ENCODE assay signal across 8 cellular contexts in the genomic region with DNA sequence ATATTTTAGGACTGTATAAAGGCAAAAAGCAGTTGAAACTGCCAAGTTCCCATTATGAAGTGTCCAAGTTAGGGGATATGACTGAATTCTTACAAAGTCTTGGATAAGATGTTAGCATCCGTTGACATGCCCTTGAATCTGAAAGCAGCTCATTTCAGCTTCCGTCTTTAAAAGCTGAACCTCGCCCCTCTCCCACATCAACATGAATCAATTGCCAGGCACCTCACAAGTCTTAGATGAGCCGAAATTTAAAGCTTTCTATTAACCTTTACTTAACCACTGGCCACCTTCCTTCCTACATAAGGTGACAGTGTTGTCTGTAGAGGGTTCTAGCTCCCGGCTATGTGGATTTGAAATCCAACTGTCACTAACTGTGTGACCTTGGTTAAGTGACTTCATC. TPM values are rescaled to one million over a fixed set of nuclear protein-coding genes. Genes with fewer than 3 reads are reported as not detected.
DNase-seq lines count a peak whose midpoint lies in the region; ATAC-seq, FAIRE-seq and TF ChIP-seq lines count a peak whose summit lies in the region.

No MANE protein-coding gene starts in this region.

- FAIRE-seq in HTR-8/SVneo (lab: Jason Lieb, UNC), result no peak

- H3K4me2 ChIP-seq in Loucy (ENCODE audit: low read depth, low read length, poor library complexity, severe bottlenecking) (peak overlapping the region; percentile 94), mammary epithelial cell (ENCODE audit: insufficient read depth, low read depth, low read length) (peak overlapping the region; percentile 81)

- H3K36me3 Mint-ChIP-seq in CD4-positive, alpha-beta T cell (ENCODE audit: low read depth), result peaks cover 39% of the 10 kb centered on the region

- intact Hi-C loops in CD4-positive, alpha-beta T cell (cut with DNase I, micrococcal nuclease), result loop anchor here (2.0 to 10.0 kb wide), 7 partner anchors 41 to 1877 kb away; partner anchors contain the start of genes ANKRD13A (in 1 of the 2), ARPC3 (in 1 of the 2), GIT2 (in 1 of the 2) and KCTD10 (in 1 of the 2)
- intact Hi-C loops in mammary epithelial cell (cut with micrococcal nuclease), result loop anchor here (5.0 kb wide), 1 partner anchor 66 kb away; no protein-coding TSS in a partner anchor

- ATAC-seq in CD4-positive, alpha-beta T cell (ENCODE audit: poor library complexity), result no peak
- ATAC-seq in GM21367 (IDR thresholded peaks at IDR 0.05; ENCODE audit: unreplicated experiment), result no peak

- H3K27me3 Mint-ChIP-seq in CD4-positive, alpha-beta T cell, result no peaks in the 10 kb centered on the region

- peak overlapping the region; percentile 94 for H3K4me3 ChIP-seq in Loucy (ENCODE audit: low read length, poor library complexity, severe bottlenecking)
- peak overlapping the region; percentile 63 to 85 (median 79) for H3K4me3 ChIP-seq in mammary epithelial cell (replicated peaks in 1 of 3; ENCODE audit: insufficient read depth in 1 of 3, low read depth in 2 of 3, low read length in 3 of 3)
- peak overlapping the region; percentile 90 for H3K4me3 ChIP-seq in mesodermal cell (ENCODE audit: extremely low read depth, insufficient read depth, low read length, poor library complexity, severe bottlenecking)

- in situ Hi-C loops in mammary epithelial cell (cut with MboI; ENCODE audit: low sequenced_read_pairs in 2 of 2), result no loop called here

- no peaks in the 10 kb centered on the region for H3K9me2 ChIP-seq in Loucy (replicated peaks; ENCODE audit: low read depth, low read length)

- no peaks in the 10 kb centered on the region for H3K27me3 ChIP-seq in CD4-positive, alpha-beta T cell (ENCODE audit: control insufficient read depth, insufficient read depth, low read length)
- peaks cover 7% of the 10 kb centered on the region for H3K27me3 ChIP-seq in Loucy (ENCODE audit: insufficient read depth, low read length, poor library complexity, severe bottlenecking)
- H3K27me3 ChIP-seq in mammary epithelial cell (ENCODE audit: insufficient read depth, low read length), result no peaks in the 10 kb centered on the region

- no peak for TF ChIP-seq CTCF in CD4-positive, alpha-beta T cell (IDR thresholded peaks at IDR 0.05)
- TF ChIP-seq CTCF in Loucy (conservative IDR thresholded peaks at IDR 0.05; ENCODE audit: low read length), result no peak
- TF ChIP-seq CTCF in mammary epithelial cell (conservative IDR thresholded peaks at IDR 0.05 in 1 of 2, IDR thresholded peaks at IDR 0.05 in 1 of 2; ENCODE audit: extremely low read depth in 1 of 2, insufficient read depth in 1 of 2, low read depth in 1 of 2, low read length in 2 of 2), result no peak

- dilution Hi-C loops in mammary epithelial cell (cut with HindIII; ENCODE audit: low sequenced_read_pairs), result no loop called here

- 0% methylated on average over 4 of the region's 5 CpGs for WGBS in mammary epithelial cell (ENCODE audit: low coverage, missing lambda C conversion rate)
- 0 to 6% methylated on average over 3 of the region's 5 CpGs for WGBS in mesodermal cell (ENCODE audit: insufficient coverage in 2 of 2), 2 experiments

- no peak overlapping the region for H3K27ac ChIP-seq in CD4-positive, alpha-beta T cell (ENCODE audit: low read depth, low read length)
- H3K27ac ChIP-seq in mammary epithelial cell (ENCODE audit: insufficient read depth, low read depth, low read length), result peak overlapping the region; percentile 50
- no peak overlapping the region for H3K27ac ChIP-seq in mesodermal cell (ENCODE audit: low read depth, low read length, severe bottlenecking)

- peaks cover 59% of the 10 kb centered on the region for H4K20me1 ChIP-seq in Loucy (ENCODE audit: insufficient read depth, low read length, poor library complexity, severe bottlenecking)
- H4K20me1 ChIP-seq in mammary epithelial cell (ENCODE audit: insufficient read depth, low read length), result peaks cover 20% of the 10 kb centered on the region

- H3K9me3 Mint-ChIP-seq in CD4-positive, alpha-beta T cell, result no peaks in the 10 kb centered on the region

- DNase-seq in CD4-positive, alpha-beta T cell, result no peak
- DNase-seq in mammary epithelial cell (peak; percentile 9), NCI-H187 (lab: John Stamatoyannopoulos, UW) (no peak), NCI-H128 (lab: John Stamatoyannopoulos, UW; ENCODE audit: unreplicated experiment) (no peak), HTR-8/SVneo (ENCODE audit: insufficient read length, low spot score) (no peak)

- TSS peak; percentile 25 for BruUV-seq in mammary epithelial cell (replicated peaks; lab: Mats Ljungman, UMichigan)

- H3K9ac ChIP-seq in Loucy (ENCODE audit: low read depth, low read length, poor library complexity, severe bottlenecking) (peak overlapping the region; percentile 96), mammary epithelial cell (ENCODE audit: insufficient read depth, low read length) (peak overlapping the region; percentile 84)

- H3K4me1 ChIP-seq in Loucy (ENCODE audit: insufficient read depth, low read length, poor library complexity, severe bottlenecking) (peaks cover 54% of the 10 kb centered on the region), mammary epithelial cell (ENCODE audit: insufficient read depth, low read length) (peaks cover 44% of the 10 kb centered on the region), mesodermal cell (ENCODE audit: control insufficient read depth, insufficient read depth, low read length, poor library complexity, severe bottlenecking) (peaks cover 12% of the 10 kb centered on the region)

- H3K36me3 ChIP-seq in Loucy (ENCODE audit: insufficient read depth, low read length), result no peaks in the 10 kb centered on the region
- H3K36me3 ChIP-seq in mammary epithelial cell (ENCODE audit: insufficient read depth, low read length), result no peaks in the 10 kb centered on the region
- peaks cover 23% of the 10 kb centered on the region for H3K36me3 ChIP-seq in mesodermal cell (ENCODE audit: control insufficient read depth, insufficient read depth, low read length)

- CTCF ChIA-PET in CD4-positive, alpha-beta T cell (lab: Charles Lee), result interaction anchor here (0.6 to 1.8 kb wide), 4 partner anchors 31 to 291 kb away, joined by 3 to 7 read pairs (median 4); partner anchors contain the start of genes ARPC3 and FAM216A
- CTCF ChIA-PET in mammary epithelial cell (lab: Charles Lee; ENCODE audit: low non-redundant PET), result no interaction called here

- no peaks in the 10 kb centered on the region for H3K9me3 ChIP-seq in CD4-positive, alpha-beta T cell (ENCODE audit: control insufficient read depth, low read length)
- H3K9me3 ChIP-seq in Loucy (ENCODE audit: insufficient read depth, low read depth, low read length) (no peaks in the 10 kb centered on the region), mammary epithelial cell (replicated peaks; ENCODE audit: insufficient read depth, low read length) (no peaks in the 10 kb centered on the region), mesodermal cell (ENCODE audit: control insufficient read depth, low read length) (no peaks in the 10 kb centered on the region)

- H2AFZ ChIP-seq in Loucy (ENCODE audit: low read length) (no peak overlapping the region), mammary epithelial cell (ENCODE audit: low read depth, low read length) (no peak overlapping the region)

- peak overlapping the region; percentile 100 for H3K4me3 Mint-ChIP-seq in CD4-positive, alpha-beta T cell

- POLR2A ChIA-PET in CD4-positive, alpha-beta T cell (lab: Charles Lee), result interaction anchor here (0.5 to 3.0 kb wide), 14 partner anchors 8 to 456 kb away, joined by 3 to 13 read pairs (median 6); partner anchors contain the start of genes ARPC3, FAM216A, GPN3 and RAD9B

- H3K79me2 ChIP-seq in Loucy (ENCODE audit: insufficient read depth, low read length) (peaks cover 73% of the 10 kb centered on the region), mammary epithelial cell (ENCODE audit: insufficient read depth, low read length) (peaks cover 65% of the 10 kb centered on the region)

- peaks cover 70% of the 10 kb centered on the region for H3K4me1 Mint-ChIP-seq in CD4-positive, alpha-beta T cell (ENCODE audit: low read depth)

- H3K27ac Mint-ChIP-seq in CD4-positive, alpha-beta T cell, result peak overlapping the region; percentile 98

- no peaks in the 10 kb centered on the region for H3F3A ChIP-seq in Loucy (ENCODE audit: low read depth)

RNA-seq across cellular contexts. Expression of gene PPP1CC, which starts 1.3 kb away (rescaled TPM):
- 100 to 1,000 TPM; 146 to 150 TPM for total RNA-seq in CD4-positive, alpha-beta T cell
- 100 to 1,000 TPM in 1 of 2 donors, 10 to 100 TPM in 1; 91.0 to 116 TPM for total RNA-seq in mammary epithelial cell
- polyA plus RNA-seq in mammary epithelial cell, result 80.4 TPM
- polyA minus RNA-seq in mammary epithelial cell, result 76.0 TPM
- polyA plus RNA-seq in mesodermal cell (2013, experiment 1 of 2), result 221 TPM
- polyA plus RNA-seq in mesodermal cell (2013, experiment 2 of 2), result 241 TPM

RNA-seq across cellular contexts. Expression of gene HVCN1, which starts 52.5 kb away (rescaled TPM):
- 1 to 10 TPM; 3.9 to 4.1 TPM for total RNA-seq in CD4-positive, alpha-beta T cell
- total RNA-seq in mammary epithelial cell, result under 1 TPM in 1 of 2 donors, not detected in 1; 0.33 TPM
- not detected for polyA plus RNA-seq in mammary epithelial cell
- not detected for polyA minus RNA-seq in mammary epithelial cell
- polyA plus RNA-seq in mesodermal cell (2013, experiment 1 of 2), result 14.0 TPM
- polyA plus RNA-seq in mesodermal cell (2013, experiment 2 of 2), result 12.5 TPM
